In the genomic region with DNA sequence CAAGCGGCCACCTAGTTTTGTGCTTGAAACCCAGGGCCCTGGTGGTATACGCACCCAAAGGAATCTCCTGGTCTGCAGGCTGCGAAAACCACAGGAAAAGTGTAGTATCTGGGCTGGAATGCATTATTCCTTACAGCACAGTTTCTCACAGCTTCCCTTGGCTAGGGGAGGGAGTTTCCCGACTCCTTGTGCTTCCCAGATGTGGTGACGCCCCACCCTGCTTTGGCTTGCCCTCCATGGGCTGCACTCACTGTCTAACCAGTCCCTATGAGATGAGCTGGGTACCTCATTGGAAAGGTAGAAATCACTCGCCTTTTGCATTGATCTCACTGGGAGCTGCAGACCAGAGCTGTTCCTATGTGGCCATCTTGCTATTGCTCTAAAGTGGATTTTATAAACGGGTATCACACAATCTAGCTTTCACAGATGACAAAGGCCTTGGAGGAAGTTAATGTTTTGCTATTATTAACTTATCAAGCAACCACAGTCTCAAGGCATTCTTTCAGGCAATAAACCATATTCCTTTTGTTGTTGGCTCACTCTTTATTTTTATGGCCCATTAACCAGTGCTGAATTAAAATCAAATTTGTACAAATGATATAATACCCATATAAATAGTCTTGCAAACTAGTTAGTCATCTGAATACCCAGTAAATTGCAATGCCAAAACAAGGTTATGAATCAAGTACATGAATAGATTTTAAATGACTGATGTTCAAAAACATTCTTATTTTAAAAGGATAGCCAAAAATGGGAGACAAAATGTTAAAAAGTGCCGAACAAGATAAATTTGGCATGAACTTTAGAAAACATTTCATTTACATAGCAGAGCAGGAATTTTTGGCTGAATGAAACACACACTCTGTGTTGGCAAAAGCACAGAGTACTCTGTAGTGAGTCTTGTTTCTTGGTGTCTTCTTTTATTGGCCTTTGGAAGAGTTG, we compare ENCODE assay signal across 1 cellular context.
TF ChIP-seq lines count a peak whose summit lies in the region.

No MANE protein-coding gene starts in this region.

TF ChIP-seq in IMR-90, 13 proteins besides CTCF, POLR2A, EP300 and RAD21:
- no peak for TF ChIP-seq RCOR1 (IDR thresholded peaks at IDR 0.05; ENCODE audit: insufficient replicate concordance, low read length)
- TF ChIP-seq SMC3 (IDR thresholded peaks at IDR 0.05; ENCODE audit: low read depth, low read length): no peak
- no peak for TF ChIP-seq MXI1 (IDR thresholded peaks at IDR 0.05; ENCODE audit: borderline replicate concordance, low read depth, low read length)
- TF ChIP-seq, protein P1, sequence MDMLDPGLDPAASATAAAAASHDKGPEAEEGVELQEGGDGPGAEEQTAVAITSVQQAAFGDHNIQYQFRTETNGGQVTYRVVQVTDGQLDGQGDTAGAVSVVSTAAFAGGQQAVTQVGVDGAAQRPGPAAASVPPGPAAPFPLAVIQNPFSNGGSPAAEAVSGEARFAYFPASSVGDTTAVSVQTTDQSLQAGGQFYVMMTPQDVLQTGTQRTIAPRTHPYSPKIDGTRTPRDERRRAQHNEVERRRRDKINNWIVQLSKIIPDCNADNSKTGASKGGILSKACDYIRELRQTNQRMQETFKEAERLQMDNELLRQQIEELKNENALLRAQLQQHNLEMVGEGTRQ (IDR thresholded peaks at IDR 0.05; ENCODE audit: low read depth, low read length): no peak
- TF ChIP-seq FOS (IDR thresholded peaks at IDR 0.05; ENCODE audit: low read depth, low read length): no peak
- no peak for TF ChIP-seq BHLHE40 (IDR thresholded peaks at IDR 0.05; ENCODE audit: low read depth, low read length)
- TF ChIP-seq MAZ (IDR thresholded peaks at IDR 0.05; ENCODE audit: borderline replicate concordance, low read depth, low read length): no peak
- TF ChIP-seq MAFK (IDR thresholded peaks at IDR 0.05; ENCODE audit: low read depth, low read length): no peak
- no peak for TF ChIP-seq NFE2L2 (IDR thresholded peaks at IDR 0.05; ENCODE audit: low read depth, low read length)
- TF ChIP-seq, protein P2, sequence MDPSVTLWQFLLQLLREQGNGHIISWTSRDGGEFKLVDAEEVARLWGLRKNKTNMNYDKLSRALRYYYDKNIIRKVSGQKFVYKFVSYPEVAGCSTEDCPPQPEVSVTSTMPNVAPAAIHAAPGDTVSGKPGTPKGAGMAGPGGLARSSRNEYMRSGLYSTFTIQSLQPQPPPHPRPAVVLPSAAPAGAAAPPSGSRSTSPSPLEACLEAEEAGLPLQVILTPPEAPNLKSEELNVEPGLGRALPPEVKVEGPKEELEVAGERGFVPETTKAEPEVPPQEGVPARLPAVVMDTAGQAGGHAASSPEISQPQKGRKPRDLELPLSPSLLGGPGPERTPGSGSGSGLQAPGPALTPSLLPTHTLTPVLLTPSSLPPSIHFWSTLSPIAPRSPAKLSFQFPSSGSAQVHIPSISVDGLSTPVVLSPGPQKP (IDR thresholded peaks at IDR 0.05; ENCODE audit: borderline replicate concordance, low read depth, low read length): no peak
- no peak for TF ChIP-seq RFX5 (IDR thresholded peaks at IDR 0.05; ENCODE audit: low read depth, low read length)
- TF ChIP-seq CEBPB (IDR thresholded peaks at IDR 0.05; ENCODE audit: low read depth, low read length): no peak
- no peak for TF ChIP-seq CHD1 (IDR thresholded peaks at IDR 0.05; ENCODE audit: low read depth, low read length)
